ENCODE assay signal across 1 cellular context in genomic region chr9:136187683-136188586, GRCh38.
TF ChIP-seq lines count a peak whose summit lies in the region.

No MANE protein-coding gene starts in this region.

TF ChIP-seq in H1, 55 proteins besides CTCF, POLR2A, EP300 and RAD21:
- TF ChIP-seq CTBP2 (IDR thresholded peaks at IDR 0.05; ENCODE audit: borderline replicate concordance, insufficient read depth, insufficient read length, low read length) (no peak), PHF8 (conservative IDR thresholded peaks at IDR 0.05; ENCODE audit: low read depth, low read length) (no peak), MAFK (IDR thresholded peaks at IDR 0.05; ENCODE audit: low read depth, low read length) (no peak), MAX (IDR thresholded peaks at IDR 0.05) (no peak), ZNF274 (IDR thresholded peaks at IDR 0.05; ENCODE audit: borderline replicate concordance, extremely low read depth, low read length) (no peak), JUN (IDR thresholded peaks at IDR 0.05; ENCODE audit: low read depth, low read length) (no peak), FOSL1 (IDR thresholded peaks at IDR 0.05; ENCODE audit: insufficient read depth, low read depth, low read length) (no peak), TEAD4 (IDR thresholded peaks at IDR 0.05; ENCODE audit: low read depth, low read length) (no peak), CREB1 (IDR thresholded peaks at IDR 0.05) (no peak), NANOG (IDR thresholded peaks at IDR 0.05; ENCODE audit: insufficient read depth, low read depth, low read length, poor library complexity, severe bottlenecking) (no peak), YY1 (IDR thresholded peaks at IDR 0.05; ENCODE audit: low read depth, low read length) (no peak), EGR1 (IDR thresholded peaks at IDR 0.05; ENCODE audit: borderline replicate concordance, low read depth, low read length) (no peak), SP4 (IDR thresholded peaks at IDR 0.05; ENCODE audit: low read length) (no peak), POU5F1 (IDR thresholded peaks at IDR 0.05; ENCODE audit: low read depth, low read length) (no peak), ATF3 (IDR thresholded peaks at IDR 0.05; ENCODE audit: insufficient read depth, low read depth, low read length) (no peak), POLR2AphosphoS5 (IDR thresholded peaks at IDR 0.05; ENCODE audit: low read depth, low read length) (no peak), RFX5 (IDR thresholded peaks at IDR 0.05; ENCODE audit: borderline replicate concordance, low read depth, low read length) (no peak)
